Comparison of ENCODE assay signal across 1 cellular context in the genomic region with DNA sequence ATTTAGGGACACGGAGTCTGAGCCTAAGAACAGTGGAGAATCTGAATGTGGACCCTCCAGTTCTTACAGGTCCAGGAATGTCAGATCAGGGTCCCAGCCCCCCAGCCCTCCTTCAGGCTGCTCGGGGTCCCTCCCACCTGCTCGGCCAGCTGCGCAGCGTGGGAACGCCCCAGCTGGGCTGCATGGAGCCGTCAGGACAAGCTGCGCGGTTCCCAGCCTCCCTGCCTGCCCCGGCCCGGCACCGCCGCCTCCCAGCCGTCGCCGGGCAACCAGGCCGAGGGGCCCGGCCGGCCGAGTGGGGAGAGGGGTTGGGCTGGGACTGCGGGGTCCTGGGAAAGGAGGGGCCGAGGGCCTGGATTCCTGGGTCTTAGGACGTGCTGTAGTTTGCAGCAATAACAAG.
TF ChIP-seq lines count a peak whose summit lies in the region.

No MANE protein-coding gene starts in this region.

TF ChIP-seq in HepG2, 621 proteins besides CTCF, POLR2A, EP300 and RAD21:
- TF ChIP-seq GTF3A (CRISPR knock-in tag; conservative IDR thresholded peaks at IDR 0.05), result no peak
- no peak for TF ChIP-seq HDAC2 (CRISPR knock-in tag; IDR thresholded peaks at IDR 0.05)
- no peak for TF ChIP-seq STAT5B (CRISPR knock-in tag; IDR thresholded peaks at IDR 0.05)
- no peak for TF ChIP-seq ZNF260 (CRISPR knock-in tag; IDR thresholded peaks at IDR 0.05; ENCODE audit: borderline replicate concordance, low read depth)
- no peak for TF ChIP-seq ZFP62 (CRISPR knock-in tag; IDR thresholded peaks at IDR 0.05)
TF ChIP-seq in HepG2: peak in this region for 0.
